8 cellular contexts compared by ENCODE assay signal in the genomic region with DNA sequence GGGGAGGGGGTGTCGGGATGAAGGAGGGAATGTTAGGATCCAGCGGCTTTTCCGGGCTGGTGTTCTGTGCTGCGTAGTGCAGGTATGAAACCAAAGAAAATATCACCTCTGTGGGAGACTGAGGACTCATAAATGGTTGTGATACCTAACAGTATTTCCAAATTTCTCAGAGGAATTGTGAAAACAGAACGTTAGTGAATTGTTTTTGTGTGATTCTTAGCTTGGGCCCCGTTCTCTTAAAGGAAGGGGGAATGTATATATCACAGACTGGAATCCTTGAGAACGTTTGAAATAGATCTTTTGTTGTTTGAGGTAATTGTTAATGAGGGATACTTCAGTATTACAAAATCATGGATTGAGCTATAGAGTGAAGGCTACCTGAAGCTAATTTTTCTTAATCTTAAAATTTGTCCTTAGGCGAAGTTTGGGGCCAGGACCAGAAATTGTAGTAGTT. TPM values are rescaled to one million over a fixed set of nuclear protein-coding genes. Genes with fewer than 3 reads are reported as not detected.
DNase-seq lines count a peak whose midpoint lies in the region; ATAC-seq and TF ChIP-seq lines count a peak whose summit lies in the region.

No MANE protein-coding gene starts in this region.

- intact Hi-C loops in heart left ventricle (cut with DNase I) (loop anchor here in 8 of 10 donors (2.0 to 10.0 kb wide), 6 partner anchors 48 to 110 kb away; a partner anchor contains a TSS), Right ventricle myocardium superior (cut with DNase I) (no loop called here), lower lobe of right lung (cut with DNase I) (no loop called here), upper lobe of right lung (cut with DNase I) (no loop called here)

- peak overlapping the region; percentile 64 to 99 (median 91) for H3K4me3 ChIP-seq in heart left ventricle
- peak overlapping the region; percentile 95 for H3K4me3 ChIP-seq in lower lobe of right lung
- peak overlapping the region; percentile 88 for H3K4me3 ChIP-seq in upper lobe of right lung

- H3K36me3 ChIP-seq in heart left ventricle: peaks cover 0 to 10% (median 5%) of the 10 kb centered on the region in 9 donors
- no peaks in the 10 kb centered on the region for H3K36me3 ChIP-seq in lower lobe of right lung
- no peaks in the 10 kb centered on the region for H3K36me3 ChIP-seq in upper lobe of right lung

- TF ChIP-seq CTCF in heart left ventricle (IDR thresholded peaks at IDR 0.05): no peak
- TF ChIP-seq CTCF in lower lobe of right lung (IDR thresholded peaks at IDR 0.05): no peak
- no peak for TF ChIP-seq CTCF in upper lobe of right lung (IDR thresholded peaks at IDR 0.05)

- H3K27ac ChIP-seq in heart left ventricle: peak overlapping the region; percentile 72 to 96 (median 92)
- H3K27ac ChIP-seq in angular gyrus (ENCODE audit: low read depth, low read length): peak overlapping the region; percentile 90
- peak overlapping the region; percentile 97 for H3K27ac ChIP-seq in lower lobe of right lung
- H3K27ac ChIP-seq in upper lobe of right lung: peak overlapping the region; percentile 97

- H3K4me1 ChIP-seq in heart left ventricle (peaks cover 0 to 54% (median 40%) of the 10 kb centered on the region in 12 donors), lower lobe of right lung (peaks cover 46% of the 10 kb centered on the region), upper lobe of right lung (peaks cover 37% of the 10 kb centered on the region)

- 1 to 2% (median 1%) methylated on average over 8 of the region's 8 CpGs for WGBS in heart left ventricle, 4 donors

- DNase-seq in heart left ventricle (no peak), Right ventricle myocardium superior (no peak), lower lobe of right lung (no peak), upper lobe of right lung (no peak), GM03348 (ENCODE audit: low spot score) (no peak), NCI-H510A (lab: John Stamatoyannopoulos, UW) (no peak)

- no peaks in the 10 kb centered on the region for H3K27me3 ChIP-seq in heart left ventricle
- no peaks in the 10 kb centered on the region for H3K27me3 ChIP-seq in lower lobe of right lung (ENCODE audit: low read depth)
- H3K27me3 ChIP-seq in upper lobe of right lung: no peaks in the 10 kb centered on the region

- no peak for TF ChIP-seq POLR2A in heart left ventricle (IDR thresholded peaks at IDR 0.05)

- ATAC-seq in heart left ventricle: no peak
- ATAC-seq in Right ventricle myocardium superior (ENCODE audit: poor library complexity): no peak
- no peak for ATAC-seq in lower lobe of right lung
- ATAC-seq in upper lobe of right lung: no peak
- ATAC-seq in HG03025 (IDR thresholded peaks at IDR 0.05; ENCODE audit: low FRiP score, unreplicated experiment): no peak

- no peaks in the 10 kb centered on the region for H3K9me3 ChIP-seq in heart left ventricle
- H3K9me3 ChIP-seq in lower lobe of right lung: no peaks in the 10 kb centered on the region
- no peaks in the 10 kb centered on the region for H3K9me3 ChIP-seq in upper lobe of right lung

RNA-seq across cellular contexts. Expression of a gene that starts 0.9 kb away (rescaled TPM):
- total RNA-seq in heart left ventricle: 100 to 1,000 TPM in 1 of 9 donors, 10 to 100 TPM in 8; 61.1 to 100 (median 84.1) TPM
- 100 to 1,000 TPM in 1 of 2 donors, 10 to 100 TPM in 1; 48.6 to 118 TPM for polyA plus RNA-seq in heart left ventricle
- total RNA-seq in Right ventricle myocardium superior: 91.9 TPM
- 115 TPM for total RNA-seq in lower lobe of right lung
- 114 TPM for total RNA-seq in upper lobe of right lung

Comparison
In these comparisons a context has a peak if more than half of its experiments do, and no peak if none do; other contexts are left out.
1. intact Hi-C loops: an anchor here in heart left ventricle (2.0 to 10.0 kb wide); none called in Right ventricle myocardium superior, lower lobe of right lung and upper lobe of right lung.